In the genomic region with DNA sequence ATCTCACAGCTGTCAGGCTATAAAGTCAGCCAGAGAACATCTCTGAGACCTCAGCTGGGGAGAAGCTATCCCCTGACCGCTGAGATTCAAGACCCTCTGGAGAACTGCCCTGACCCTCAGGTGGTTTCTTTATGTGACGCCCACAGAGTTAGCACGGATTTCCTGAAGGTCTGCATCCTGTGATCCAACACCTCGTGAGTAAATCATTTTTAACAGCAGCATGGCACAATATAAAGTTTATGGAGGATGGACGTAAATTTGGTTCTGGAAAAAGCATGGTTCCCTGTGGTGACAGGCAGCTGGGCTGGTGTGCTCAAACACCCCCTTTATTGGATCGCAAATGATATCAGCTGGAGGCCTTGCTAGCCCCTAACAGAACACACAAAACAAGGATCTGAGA, we compare ENCODE assay signal across 25 cellular contexts.
"Had no signal": no experiment of that assay in that cellular context is flagged by ENCODE, and none has a peak within 500 bp of the region (broad histone marks: within the 10 kb centered on the region; RNA-seq: fewer than 3 reads in every experiment).

No MANE protein-coding gene starts in this region.

- H3K36me3 ChIP-seq: adrenal gland, ascending aorta, brain microvascular endothelial cell, esophagus muscularis mucosa, suprapubic skin, tibial nerve, WERI-Rb-1 had no signal

- H3K36me3 Mint-ChIP-seq: stimulated activated effector memory CD8-positive, alpha-beta T cell treated with anti-CD3 and anti-CD28 coated beads, Interleukin-12 subunit alpha, Interleukin-12 subunit beta, amount 100 ng/mL, for 72 hours had no signal

- H3K9me3 Mint-ChIP-seq: neural crest cell had no signal

- H3K4me1 Mint-ChIP-seq: stimulated activated effector memory CD8-positive, alpha-beta T cell treated with anti-CD3 and anti-CD28 coated beads, Interleukin-12 subunit alpha, Interleukin-12 subunit beta, amount 100 ng/mL, for 72 hours had no signal

- H3K27ac ChIP-seq: adrenal gland, ascending aorta, brain microvascular endothelial cell, esophagus muscularis mucosa, suprapubic skin, tibial nerve, WERI-Rb-1 had no signal

- H3K27me3 ChIP-seq: adrenal gland, ascending aorta, brain microvascular endothelial cell, esophagus muscularis mucosa, suprapubic skin, tibial nerve had no signal

- H3K27me3 Mint-ChIP-seq: activated naive CD8-positive, alpha-beta T cell; stimulated activated naive CD8-positive, alpha-beta T cell treated with anti-CD3 and anti-CD28 coated beads, Interleukin-15, amount 100 ng/mL, for 72 hours had no signal

- H3K4me3 ChIP-seq: adrenal gland, ascending aorta, esophagus muscularis mucosa, suprapubic skin, tibial nerve had no signal

- H3K4me1 ChIP-seq: adrenal gland had no signal

- ATAC-seq: activated CD8-positive, alpha-beta T cell treated with anti-CD3 and anti-CD28 coated beads, Interleukin-2, amount 10 ng/mL, durations not matched to agents 7 days and 5 days; activated T-cell treated with anti-CD3 and anti-CD28 coated beads, Interleukin-2, amount 50 U/mL, for 4 hours; sciatic nerve; stimulated activated effector memory CD8-positive, alpha-beta T cell treated with anti-CD3 and anti-CD28 coated beads, Interleukin-12 subunit alpha, Interleukin-12 subunit beta, amount 100 ng/mL, for 72 hours; stimulated activated naive CD8-positive, alpha-beta T cell treated with anti-CD3 and anti-CD28 coated beads, Interleukin-15, amount 100 ng/mL, for 72 hours had no signal

- DNase-seq: activated CD4-positive, alpha-beta T cell treated with anti-CD3 and anti-CD28 coated beads for 1 hour; activated CD4-positive, alpha-beta T cell treated with anti-CD3 and anti-CD28 coated beads, Interleukin-2, amount 50 U/mL, for 1 hour; activated CD8-positive, alpha-beta T cell treated with anti-CD3 and anti-CD28 coated beads, Interleukin-2, amount 10 ng/mL, durations not matched to agents 7 days and 5 days; activated naive CD4-positive, alpha-beta T cell; activated T-cell treated with anti-CD3 and anti-CD28 coated beads, Interleukin-2, amount 50 U/mL, for 4 hours; brain microvascular endothelial cell; caudate nucleus; effector CD8-positive, alpha-beta T cell; glutamatergic neuron; hypothalamus; stimulated activated CD4-positive, alpha-beta T cell treated with anti-CD3 and anti-CD28 coated beads, Interleukin-2, amount 100 ng/mL, for 24 hours; stimulated activated naive CD8-positive, alpha-beta T cell treated with anti-CD3 and anti-CD28 coated beads, Interleukin-15, amount 100 ng/mL, for 72 hours; T-helper 2 cell; WERI-Rb-1 had no signal

- H3K9me3 ChIP-seq: ascending aorta, esophagus muscularis mucosa, suprapubic skin had no signal

- H3K27ac Mint-ChIP-seq: activated CD8-positive, alpha-beta T cell treated with anti-CD3 and anti-CD28 coated beads, Interleukin-2, amount 10 ng/mL, durations not matched to agents 7 days and 5 days; activated naive CD8-positive, alpha-beta T cell; activated T-helper 2 cell treated with anti-CD3 and anti-CD28 coated beads, Interferon-gamma antibody, Interleukin-2, Interleukin-4, amounts not matched to agents 10 μg/mL and 5 μg/mL and 100 μg/mL, durations not matched to agents 14 hours and 24 hours and 36 hours; dendritic cell treated with granulocyte-macrophage colony-stimulating factor and Interleukin-4, amounts not matched to agents 40 ng/mL and 50 ng/mL, for 4 days; stimulated activated effector memory CD8-positive, alpha-beta T cell treated with anti-CD3 and anti-CD28 coated beads, Interleukin-12 subunit alpha, Interleukin-12 subunit beta, amount 100 ng/mL, for 72 hours; stimulated activated naive CD8-positive, alpha-beta T cell treated with anti-CD3 and anti-CD28 coated beads, Interleukin-15, amount 100 ng/mL, for 72 hours had no signal

- H3K4me3 Mint-ChIP-seq: activated CD8-positive, alpha-beta T cell treated with anti-CD3 and anti-CD28 coated beads, Interleukin-2, amount 10 ng/mL, durations not matched to agents 7 days and 5 days; activated naive CD8-positive, alpha-beta T cell; activated T-cell treated with anti-CD3 and anti-CD28 coated beads, Interleukin-2, amount 50 U/mL, for 4 hours; dendritic cell treated with granulocyte-macrophage colony-stimulating factor and Interleukin-4, amounts not matched to agents 40 ng/mL and 50 ng/mL, for 4 days; neural crest cell; stimulated activated effector memory CD8-positive, alpha-beta T cell treated with anti-CD3 and anti-CD28 coated beads, Interleukin-12 subunit alpha, Interleukin-12 subunit beta, amount 100 ng/mL, for 72 hours; stimulated activated naive CD8-positive, alpha-beta T cell treated with anti-CD3 and anti-CD28 coated beads, Interleukin-15, amount 100 ng/mL, for 72 hours had no signal
